In genomic region chr19:57615346-57615745, GRCh38 we compare ENCODE assay signal across 10 cellular contexts. TPM values are rescaled to one million over a fixed set of nuclear protein-coding genes. Genes with fewer than 3 reads are reported as not detected.
DNase-seq lines count a peak whose midpoint lies in the region; ATAC-seq, FAIRE-seq and TF ChIP-seq lines count a peak whose summit lies in the region.
"Had no signal": no experiment of that assay in that cellular context is flagged by ENCODE, and none has a peak within 500 bp of the region (broad histone marks: within the 10 kb centered on the region; RNA-seq: fewer than 3 reads in every experiment).

No MANE protein-coding gene starts in this region.

- no peak for TF ChIP-seq RAD21 in A549 (conservative IDR thresholded peaks at IDR 0.05 in 1 of 2, IDR thresholded peaks at IDR 0.05 in 1 of 2)
- TF ChIP-seq RAD21 in HCT116 (IDR thresholded peaks at IDR 0.05; ENCODE audit: low read depth) = no peak

- H3K79me2 ChIP-seq in HCT116 (ENCODE audit: insufficient read depth, low read length) = peaks cover 20% of the 10 kb centered on the region; the same call in 1 of the 2 replicates

- H3K27me3 ChIP-seq in HCT116 (ENCODE audit: insufficient read depth, low read length) (no peaks in the 10 kb centered on the region), mucosa of rectum (ENCODE audit: control insufficient read depth in 2 of 2, insufficient read depth in 2 of 2, low read length in 2 of 2) (no peaks in the 10 kb centered on the region)
- H3K27me3 ChIP-seq: esophagus squamous epithelium had no signal

- H3K27ac ChIP-seq in A549 (no peak overlapping the region), HCT116 (ENCODE audit: low read depth, low read length) (no peak overlapping the region), mucosa of rectum (ENCODE audit: low read depth in 2 of 2, low read length in 2 of 2) (no peak overlapping the region)

- TF ChIP-seq POLR2A in A549 (IDR thresholded peaks at IDR 0.05; ENCODE audit: low read length) (no peak), HCT116 (IDR thresholded peaks at IDR 0.05; ENCODE audit: borderline replicate concordance, extremely low read depth, insufficient read depth, insufficient read length) (no peak), H54 (IDR thresholded peaks at IDR 0.05; ENCODE audit: low read depth, low read length) (no peak)

- intact Hi-C loops in HCT116 (cut with micrococcal nuclease) = no loop called here

- POLR2A ChIA-PET in A549 (lab: Yijun Ruan, JAX) = interaction anchor here (2.1 kb wide), 1 partner anchor 18 kb away, joined by 16 read pairs; the partner anchor contains the start of gene ZNF211
- POLR2A ChIA-PET in HCT116 (lab: Charles Lee) = no interaction called here

- DNase-seq in A549 (ENCODE audit: low read depth in 1 of 2, low spot score in 1 of 2) = no peak
- no peak for DNase-seq in HCT116 (ENCODE audit: low read depth, low spot score)
- no peak for DNase-seq in astrocyte of the cerebellum (ENCODE audit: low read depth)
- DNase-seq in H54 (ENCODE audit: insufficient read length, low spot score) = no peak
- DNase-seq: esophagus squamous epithelium, HCEC 1CT had no signal

- in situ Hi-C loops in astrocyte of the cerebellum (cut with HindIII; ENCODE audit: low sequenced_read_pairs) = no loop called here

- H3K4me3 ChIP-seq in A549 = peak overlapping the region; percentile 81; the same call in 2 of the 3 replicates
- peak overlapping the region in 1 of 2 experiments; percentile 80; a peak in 2 of 4 replicates for H3K4me3 ChIP-seq in HCT116 (replicated peaks in 1 of 2; ENCODE audit: low read depth in 1 of 2, low read length in 2 of 2)
- H3K4me3 ChIP-seq in astrocyte of the cerebellum (ENCODE audit: low read depth, low read length) = peak overlapping the region; percentile 80
- peak overlapping the region; percentile 83 to 89 for H3K4me3 ChIP-seq in mucosa of rectum (ENCODE audit: low read length in 2 of 2)

- WGBS in A549 (ENCODE audit: missing lambda C conversion rate) = 98% methylated on average over 3 of the region's 3 CpGs

- BruUV-seq in HCT116 (replicated peaks; lab: Mats Ljungman, UMichigan) = no TSS peak

- TF ChIP-seq CTCF in A549 (IDR thresholded peaks at IDR 0.05) (no peak), HCT116 (IDR thresholded peaks at IDR 0.05 in 2 of 3, conservative IDR thresholded peaks at IDR 0.05 in 1 of 3; ENCODE audit: borderline replicate concordance in 1 of 3, insufficient read depth in 1 of 3, low read depth in 2 of 3, low read length in 2 of 3) (no peak), astrocyte of the cerebellum (IDR thresholded peaks at IDR 0.05; ENCODE audit: low read depth, low read length, missing control alignments) (no peak)

- H2AFZ ChIP-seq in HCT116 (ENCODE audit: low read depth, low read length, poor library complexity, severe bottlenecking) = no peak overlapping the region

- peaks cover 98% of the 10 kb centered on the region for H3K9me3 ChIP-seq in A549
- peaks cover 41 to 61% of the 10 kb centered on the region in 2 experiments; a peak in 3 of 4 replicates for H3K9me3 ChIP-seq in HCT116 (ENCODE audit: control insufficient read depth in 1 of 2, insufficient read depth in 1 of 2, low read depth in 1 of 2, low read length in 2 of 2)
- H3K9me3 ChIP-seq in mucosa of rectum (ENCODE audit: control insufficient read depth in 2 of 2, low read length in 2 of 2) = peaks cover 54 to 59% of the 10 kb centered on the region in 2 donors

- H3K36me3 ChIP-seq in HCT116 (ENCODE audit: control insufficient read depth in 1 of 2, insufficient read depth in 2 of 2, low read length in 2 of 2) (peaks cover 12 to 21% of the 10 kb centered on the region in 2 experiments), mucosa of rectum (ENCODE audit: control insufficient read depth in 2 of 2, insufficient read depth in 2 of 2, low read length in 2 of 2) (peaks cover 46 to 50% of the 10 kb centered on the region in 2 donors)

- no peak for FAIRE-seq in A549 (lab: Jason Lieb, UNC)
- FAIRE-seq in H54 (lab: Jason Lieb, UNC) = no peak

- H3K4me1 ChIP-seq in A549 = no peaks in the 10 kb centered on the region
- H3K4me1 ChIP-seq in HCT116 (ENCODE audit: control insufficient read depth in 1 of 2, insufficient read depth in 2 of 2, low read length in 2 of 2) = peaks cover 3 to 12% of the 10 kb centered on the region in 2 experiments; a peak in 3 of 4 replicates
- peaks cover 4 to 7% of the 10 kb centered on the region in 2 donors for H3K4me1 ChIP-seq in mucosa of rectum (ENCODE audit: control insufficient read depth in 2 of 2, insufficient read depth in 2 of 2, low read length in 2 of 2)

- no peaks in the 10 kb centered on the region for H3K9me2 ChIP-seq in HCT116 (ENCODE audit: insufficient read depth)

- H3K9ac ChIP-seq in HCT116 (ENCODE audit: low read length) = no peak overlapping the region
- no peak overlapping the region for H3K9ac ChIP-seq in mucosa of rectum (ENCODE audit: low read depth in 1 of 2, low read length in 2 of 2)

- RAD21 ChIA-PET in HCT116 (lab: Charles Lee; ENCODE audit: low non-redundant PET in 1 of 2, low total read pairs in 2 of 2, uncharacterized antibody in 2 of 2, unreplicated experiment in 2 of 2) = no interaction called here

- CTCF ChIA-PET in A549 (lab: Yijun Ruan, JAX) (interaction anchor here (1.3 kb wide), 1 partner anchor 11 kb away, joined by 4 read pairs; no protein-coding TSS in a partner anchor), HCT116 (lab: Charles Lee) (no interaction called here)

- no peak for TF ChIP-seq EP300 in A549 (IDR thresholded peaks at IDR 0.05)

- H3K4me2 ChIP-seq in A549 (no peak overlapping the region), HCT116 (ENCODE audit: low read length) (peak overlapping the region; percentile 83)

- ATAC-seq in A549 = no peak
- no peak for ATAC-seq in HCT116
- ATAC-seq in HG03280 (IDR thresholded peaks at IDR 0.05; ENCODE audit: unreplicated experiment) = no peak
- ATAC-seq in GM21526 (IDR thresholded peaks at IDR 0.05; ENCODE audit: low FRiP score, unreplicated experiment) = no peak
- ATAC-seq in HG03378 (IDR thresholded peaks at IDR 0.05; ENCODE audit: unreplicated experiment) = no peak

- H4K20me1 ChIP-seq in HCT116 (ENCODE audit: insufficient read depth) = no peaks in the 10 kb centered on the region

TF ChIP-seq in A549, 52 proteins besides CTCF, POLR2A, EP300 and RAD21:
- TF ChIP-seq EHMT2 (IDR thresholded peaks at IDR 0.05; ENCODE audit: low read depth) = no peak
- TF ChIP-seq HOXA7 (CRISPR knock-in tag; IDR thresholded peaks at IDR 0.05) = no peak
- TF ChIP-seq ESRRA (IDR thresholded peaks at IDR 0.05; ENCODE audit: borderline replicate concordance, low read length) = no peak
- TF ChIP-seq ZSCAN20 (CRISPR knock-in tag; IDR thresholded peaks at IDR 0.05) = no peak

TF ChIP-seq in HCT116, 20 proteins besides CTCF, POLR2A, EP300 and RAD21:
- TF ChIP-seq CBX3 (IDR thresholded peaks at IDR 0.05; ENCODE audit: low read depth) (peak; percentile 56; the same call in 1 of the 2 replicates), ATF3 (IDR thresholded peaks at IDR 0.05) (no peak)

RNA-seq across cellular contexts. Expression of gene ZNF134, which starts 1.3 kb away (rescaled TPM):
- 9.2 and 10.1 TPM in 2 replicates for polyA plus RNA-seq in A549 (2011; rRNA removed)
- polyA plus RNA-seq in A549 (2012; cell fraction: cytosol; rRNA removed) = 3.3 and 4.8 TPM in 2 replicates
- 4.1 and 4.5 TPM in 2 replicates for polyA plus RNA-seq in A549 (2012; cell fraction: nucleus; rRNA removed)
- polyA plus RNA-seq in A549 (2017; fragmentation: RNase III; extraction: RNeasy Plus Mini Kit Qiagen cat#74134 plus additional on column Dnase treatment) = 8.3 to 9.2 TPM (median 9.1 TPM) in 3 replicates
- polyA minus RNA-seq in A549 (2011; rRNA and poly(A)+ RNA removed) = 14.1 and 14.5 TPM in 2 replicates
- total RNA-seq in HCT116 (2021; ENCODE audit: unreplicated experiment) = 8.4 TPM
- polyA plus RNA-seq in HCT116 (2012) = 3.2 and 5.7 TPM in 2 replicates

RNA-seq across cellular contexts. Expression of gene ZNF530, which starts 15.7 kb away (rescaled TPM):
- polyA plus RNA-seq in A549 (2011; rRNA removed) = 4.9 and 5.9 TPM in 2 replicates
- polyA plus RNA-seq in A549 (2012; cell fraction: cytosol; rRNA removed) = 5.6 and 6.6 TPM in 2 replicates
- polyA plus RNA-seq in A549 (2012; cell fraction: nucleus; rRNA removed) = 2.9 and 3.3 TPM in 2 replicates
- polyA plus RNA-seq in A549 (2017; fragmentation: RNase III; extraction: RNeasy Plus Mini Kit Qiagen cat#74134 plus additional on column Dnase treatment) = 4.9 to 6.3 TPM (median 6.3 TPM) in 3 replicates
- polyA minus RNA-seq in A549 (2011; rRNA and poly(A)+ RNA removed) = 3.9 and 7.1 TPM in 2 replicates
- 3.8 TPM for total RNA-seq in HCT116 (2021; ENCODE audit: unreplicated experiment)
- polyA plus RNA-seq in HCT116 (2012) = 1.2 and 2.4 TPM in 2 replicates

RNA-seq across cellular contexts. Expression of gene ZNF211, which starts 17.6 kb away (rescaled TPM):
- polyA plus RNA-seq in A549 (2011; rRNA removed) = 11.6 and 15.8 TPM in 2 replicates
- polyA plus RNA-seq in A549 (2012; cell fraction: cytosol; rRNA removed) = 3.3 and 3.8 TPM in 2 replicates
- 3.3 and 3.5 TPM in 2 replicates for polyA plus RNA-seq in A549 (2012; cell fraction: nucleus; rRNA removed)
- 6.9 to 7.7 TPM (median 7.5 TPM) in 3 replicates for polyA plus RNA-seq in A549 (2017; fragmentation: RNase III; extraction: RNeasy Plus Mini Kit Qiagen cat#74134 plus additional on column Dnase treatment)
- polyA minus RNA-seq in A549 (2011; rRNA and poly(A)+ RNA removed) = 8.9 and 9.5 TPM in 2 replicates
- total RNA-seq in HCT116 (2021; ENCODE audit: unreplicated experiment) = 6.7 TPM
- polyA plus RNA-seq in HCT116 (2012) = 5.0 and 5.4 TPM in 2 replicates

RNA-seq across cellular contexts. Expression of gene ZIK1, which starts 31.4 kb away (rescaled TPM):
- polyA plus RNA-seq in A549 (2011; rRNA removed) (not detected in 2 replicates), A549 (2017; fragmentation: RNase III; extraction: RNeasy Plus Mini Kit Qiagen cat#74134 plus additional on column Dnase treatment) (0.03 TPM in 1 of 3 replicates, not detected in the others)
- not detected in 2 replicates for polyA plus RNA-seq in A549 (2012; cell fraction: cytosol; rRNA removed)
- polyA plus RNA-seq in A549 (2012; cell fraction: nucleus; rRNA removed) = not detected in 2 replicates
- not detected in 2 replicates for polyA minus RNA-seq in A549 (2011; rRNA and poly(A)+ RNA removed)
- not detected for total RNA-seq in HCT116 (2021; ENCODE audit: unreplicated experiment)
- polyA plus RNA-seq in HCT116 (2012) = not detected in 2 replicates

RNA-seq across cellular contexts. Expression of gene ZNF416, which starts 36.6 kb away (rescaled TPM):
- polyA plus RNA-seq in A549 (2011; rRNA removed) (4.7 and 4.8 TPM in 2 replicates), A549 (2017; fragmentation: RNase III; extraction: RNeasy Plus Mini Kit Qiagen cat#74134 plus additional on column Dnase treatment) (2.8 to 3.5 TPM (median 2.9 TPM) in 3 replicates)
- 1.1 and 1.6 TPM in 2 replicates for polyA plus RNA-seq in A549 (2012; cell fraction: cytosol; rRNA removed)
- 0.88 and 1.1 TPM in 2 replicates for polyA plus RNA-seq in A549 (2012; cell fraction: nucleus; rRNA removed)
- 8.9 TPM in 2 replicates for polyA minus RNA-seq in A549 (2011; rRNA and poly(A)+ RNA removed)
- total RNA-seq in HCT116 (2021; ENCODE audit: unreplicated experiment) = 4.0 TPM
- 1.4 and 2.1 TPM in 2 replicates for polyA plus RNA-seq in HCT116 (2012)
